In the genomic region with DNA sequence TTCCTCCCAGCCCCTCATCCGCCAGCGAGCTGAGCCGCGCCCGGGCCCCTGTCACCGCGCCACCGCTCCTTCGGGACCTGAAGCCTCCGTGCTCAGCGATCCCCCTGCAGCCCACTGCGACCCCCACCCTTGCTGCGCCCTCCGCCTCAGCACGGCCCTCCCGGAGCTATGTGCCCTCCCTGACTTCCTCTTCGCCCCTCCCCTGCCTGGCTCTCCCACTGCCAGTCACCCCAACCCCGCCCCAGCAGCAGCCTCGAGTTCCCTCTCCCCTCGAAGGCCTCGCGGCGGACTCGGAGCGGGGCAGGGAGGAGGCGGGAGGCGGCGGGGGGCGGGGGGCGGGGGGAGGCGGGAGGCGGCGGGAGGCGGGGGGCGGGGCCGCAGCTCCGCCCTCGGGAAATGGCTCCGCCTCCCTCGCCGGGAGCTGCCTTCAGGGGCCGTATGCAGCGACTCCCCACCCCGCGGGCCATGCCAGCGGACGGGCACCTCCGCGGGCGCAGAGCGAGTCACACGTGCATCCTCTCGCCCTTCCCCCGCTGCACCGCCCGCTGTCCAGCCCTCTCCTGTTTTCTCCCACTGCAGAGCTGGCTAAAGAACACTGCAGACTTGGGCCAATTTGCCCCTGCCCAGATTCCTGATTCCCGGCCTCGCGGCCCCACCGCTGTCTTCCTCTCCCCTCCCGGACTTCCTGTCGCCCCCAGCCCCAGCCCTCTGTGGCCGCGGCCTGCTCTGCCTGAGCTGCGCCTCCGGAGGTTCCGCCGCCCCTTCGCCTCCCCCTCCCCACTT, we compare ENCODE assay signal across 8 cellular contexts. TPM values are rescaled to one million over a fixed set of nuclear protein-coding genes. Genes with fewer than 3 reads are reported as not detected.
A peak's percentile ranks its signal among the peaks of the same experiment; 100 is the strongest.
DNase-seq lines count a peak whose midpoint lies in the region; ATAC-seq lines count a peak whose summit lies in the region.

No MANE protein-coding gene starts in this region.

- ATAC-seq in GM18498 (IDR thresholded peaks at IDR 0.05; ENCODE audit: unreplicated experiment) (peak; percentile 83), HG03175 (IDR thresholded peaks at IDR 0.05; ENCODE audit: unreplicated experiment) (peak; percentile 80)

- peak; percentile 87 for DNase-seq in NCI-H345 (lab: John Stamatoyannopoulos, UW)
- peak; percentile 64 for DNase-seq in activated CD4-positive, alpha-beta T cell treated with anti-CD3 and anti-CD28 coated beads for 1 hour
- DNase-seq in cerebellum (ENCODE audit: low spot score): peak; percentile 70
- peak; percentile 93 for DNase-seq in kidney tubule cell (ENCODE audit: low spot score)
- peak; percentile 87 for DNase-seq in stimulated activated CD4-positive, alpha-beta T cell treated with anti-CD3 and anti-CD28 coated beads, Interleukin-15, amount 100 ng/mL, for 24 hours
- DNase-seq in cortex of kidney (lab: John Stamatoyannopoulos, UW): no peak

RNA-seq across cellular contexts. Expression of gene ADIPOR2, which starts 29.1 kb away (rescaled TPM):
- total RNA-seq in cerebellum: 33.8 TPM

RNA-seq across cellular contexts. Expression of gene WNT5B, which starts 32.7 kb away (rescaled TPM):
- 4.9 TPM for total RNA-seq in cerebellum
